ENCODE assay signal across 21 cellular contexts in the genomic region with DNA sequence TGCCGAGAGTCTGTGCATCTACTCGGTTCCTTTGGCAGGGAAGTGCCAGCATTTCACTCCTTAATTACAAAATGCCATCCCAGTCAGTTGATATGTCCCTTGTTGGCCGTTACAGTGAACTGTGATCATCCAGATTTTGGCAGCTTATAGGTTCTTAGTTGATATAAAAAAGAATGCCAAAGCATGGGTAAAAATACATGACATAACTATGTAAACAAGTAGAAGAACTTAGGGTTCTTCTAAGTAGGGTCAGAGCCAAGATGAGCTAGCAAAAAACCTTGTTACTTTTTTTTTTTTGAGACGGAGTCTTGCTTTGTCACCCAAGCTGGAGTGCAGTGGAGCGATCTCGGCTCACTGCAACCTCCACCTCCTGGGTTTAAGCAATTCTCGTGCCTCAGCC.
A peak's percentile ranks its signal among the peaks of the same experiment; 100 is the strongest.
DNase-seq lines count a peak whose midpoint lies in the region; ATAC-seq and TF ChIP-seq lines count a peak whose summit lies in the region.
"Had no signal": no experiment of that assay in that cellular context is flagged by ENCODE, and none has a peak within 500 bp of the region (broad histone marks: within the 10 kb centered on the region; RNA-seq: fewer than 3 reads in every experiment).

No MANE protein-coding gene starts in this region.

- intact Hi-C loops in left ventricle myocardium inferior (cut with micrococcal nuclease) = no loop called here
- intact Hi-C loops in gastrocnemius medialis (cut with DNase I; ENCODE audit: low total_unique reads) = loop anchor here (5.0 kb wide), 3 partner anchors 42 to 77 kb away; partner anchors contain the start of gene UBE4B
- intact Hi-C loops in natural killer cell (cut with micrococcal nuclease) = no loop called here

- peaks cover 44% of the 10 kb centered on the region for H3K36me3 Mint-ChIP-seq in stimulated activated naive CD8-positive, alpha-beta T cell treated with anti-CD3 and anti-CD28 coated beads, Interleukin-15, Interleukin-2, amounts not matched to agents 100 ng/mL and 50 ng/mL, for 24 hours (ENCODE audit: low read depth)
- peaks cover 21% of the 10 kb centered on the region for H3K36me3 Mint-ChIP-seq in natural killer cell
- peaks cover 76% of the 10 kb centered on the region for H3K36me3 Mint-ChIP-seq in activated T-helper 17 cell treated with anti-CD3 and anti-CD28 coated beads, Interleukin-2, amount 50 U/mL, for 72 hours (ENCODE audit: low read depth)
- peaks cover 72% of the 10 kb centered on the region for H3K36me3 Mint-ChIP-seq in activated T-cell treated with anti-CD3 and anti-CD28 coated beads, Interleukin-2, amount 50 U/mL, for 24 hours (ENCODE audit: low read depth)

- no peaks in the 10 kb centered on the region for H3K9me3 ChIP-seq in left ventricle myocardium inferior (replicated peaks)
- no peaks in the 10 kb centered on the region for H3K9me3 ChIP-seq in gastrocnemius medialis
- H3K9me3 ChIP-seq: Peyer's patch had no signal

- no peak for TF ChIP-seq POLR2A in gastrocnemius medialis (IDR thresholded peaks at IDR 0.05)

- ATAC-seq in stimulated activated naive CD8-positive, alpha-beta T cell treated with anti-CD3 and anti-CD28 coated beads, Interleukin-15, amount 100 ng/mL, for 72 hours = no peak
- peak in 1 of 2 donors; percentile 30 for ATAC-seq in gastrocnemius medialis
- ATAC-seq in natural killer cell = no peak
- ATAC-seq in HG03045 (IDR thresholded peaks at IDR 0.05; ENCODE audit: unreplicated experiment) = no peak
- no peak for ATAC-seq in activated T-helper 17 cell treated with anti-CD3 and anti-CD28 coated beads, Interleukin-2, amount 50 U/mL, for 72 hours (replicated peaks)

- TF ChIP-seq CTCF in left ventricle myocardium inferior (IDR thresholded peaks at IDR 0.05; ENCODE audit: borderline replicate concordance) (no peak), gastrocnemius medialis (IDR thresholded peaks at IDR 0.05 in 4 of 5, conservative IDR thresholded peaks at IDR 0.05 in 1 of 5) (no peak), natural killer cell (IDR thresholded peaks at IDR 0.05) (no peak)

- no peaks in the 10 kb centered on the region for H3K27me3 ChIP-seq in left ventricle myocardium inferior (ENCODE audit: low read depth)
- H3K27me3 ChIP-seq in gastrocnemius medialis = no peaks in the 10 kb centered on the region
- H3K27me3 ChIP-seq: hepatocyte, Peyer's patch had no signal

- H3K4me3 ChIP-seq in left ventricle myocardium inferior (peak overlapping the region; percentile 42), gastrocnemius medialis (no peak overlapping the region)
- H3K4me3 ChIP-seq: hepatocyte, Peyer's patch had no signal

- DNase-seq in stimulated activated naive CD8-positive, alpha-beta T cell treated with anti-CD3 and anti-CD28 coated beads, Interleukin-15, amount 100 ng/mL, for 72 hours = no peak
- DNase-seq in left ventricle myocardium inferior = no peak
- no peak for DNase-seq in gastrocnemius medialis
- no peak for DNase-seq in natural killer cell
- DNase-seq in activated T-cell treated with anti-CD3 and anti-CD28 coated beads, Interleukin-2, amount 50 U/mL, for 24 hours = no peak
- DNase-seq: activated CD4-positive, alpha-beta T cell treated with anti-CD3 and anti-CD28 coated beads, Interleukin-2, amount 10 ng/mL, durations not matched to agents 7 days and 5 days; activated naive CD4-positive, alpha-beta T cell treated with anti-CD3 and anti-CD28 coated beads for 36 hours; DMS79; effector CD4-positive, alpha-beta T cell; Kasumi-1; NCI-H1105 treated with DMSO at 0.1 percent for 48 hours; NCI-H774; Peyer's patch; stimulated activated CD4-positive, alpha-beta T cell treated with anti-CD3 and anti-CD28 coated beads, Interleukin-4, amount 100 ng/mL, for 4 hours; stimulated activated CD8-positive, alpha-beta memory T cell treated with anti-CD3 and anti-CD28 coated beads, Interleukin-4, amount 100 ng/mL, for 48 hours had no signal

- H3K36me3 ChIP-seq in left ventricle myocardium inferior (peaks cover 37% of the 10 kb centered on the region), gastrocnemius medialis (peaks cover 0 to 31% of the 10 kb centered on the region in 2 donors)

- H3K4me3 Mint-ChIP-seq in stimulated activated naive CD8-positive, alpha-beta T cell treated with anti-CD3 and anti-CD28 coated beads, Interleukin-15, Interleukin-2, amounts not matched to agents 100 ng/mL and 50 ng/mL, for 24 hours = no peak overlapping the region
- H3K4me3 Mint-ChIP-seq in stimulated activated naive CD8-positive, alpha-beta T cell treated with anti-CD3 and anti-CD28 coated beads, Interleukin-15, amount 100 ng/mL, for 72 hours = no peak overlapping the region
- H3K4me3 Mint-ChIP-seq in natural killer cell = no peak overlapping the region
- H3K4me3 Mint-ChIP-seq in activated T-helper 17 cell treated with anti-CD3 and anti-CD28 coated beads, Interleukin-2, amount 50 U/mL, for 72 hours = no peak overlapping the region
- H3K4me3 Mint-ChIP-seq in activated T-cell treated with anti-CD3 and anti-CD28 coated beads, Interleukin-2, amount 50 U/mL, for 24 hours = no peak overlapping the region
- H3K4me3 Mint-ChIP-seq: activated CD4-positive, alpha-beta T cell treated with anti-CD3 and anti-CD28 coated beads, Interleukin-2, amount 10 ng/mL, durations not matched to agents 7 days and 5 days; activated naive CD4-positive, alpha-beta T cell treated with anti-CD3 and anti-CD28 coated beads for 36 hours; brain; type B pancreatic cell had no signal

- peaks cover 45% of the 10 kb centered on the region for H3K4me1 ChIP-seq in left ventricle myocardium inferior
- H3K4me1 ChIP-seq in gastrocnemius medialis = peaks cover 28 to 36% of the 10 kb centered on the region in 2 donors

- H3K4me1 Mint-ChIP-seq in stimulated activated naive CD8-positive, alpha-beta T cell treated with anti-CD3 and anti-CD28 coated beads, Interleukin-15, Interleukin-2, amounts not matched to agents 100 ng/mL and 50 ng/mL, for 24 hours (ENCODE audit: low read depth) = no peaks in the 10 kb centered on the region
- no peaks in the 10 kb centered on the region for H3K4me1 Mint-ChIP-seq in stimulated activated naive CD8-positive, alpha-beta T cell treated with anti-CD3 and anti-CD28 coated beads, Interleukin-15, amount 100 ng/mL, for 72 hours
- H3K4me1 Mint-ChIP-seq in natural killer cell = peaks cover 8 to 11% of the 10 kb centered on the region in 2 donors
- no peaks in the 10 kb centered on the region for H3K4me1 Mint-ChIP-seq in activated T-helper 17 cell treated with anti-CD3 and anti-CD28 coated beads, Interleukin-2, amount 50 U/mL, for 72 hours
- H3K4me1 Mint-ChIP-seq in activated T-cell treated with anti-CD3 and anti-CD28 coated beads, Interleukin-2, amount 50 U/mL, for 24 hours (ENCODE audit: low read depth) = no peaks in the 10 kb centered on the region

- H3K9me3 Mint-ChIP-seq in stimulated activated naive CD8-positive, alpha-beta T cell treated with anti-CD3 and anti-CD28 coated beads, Interleukin-15, Interleukin-2, amounts not matched to agents 100 ng/mL and 50 ng/mL, for 24 hours = no peaks in the 10 kb centered on the region
- H3K9me3 Mint-ChIP-seq in stimulated activated naive CD8-positive, alpha-beta T cell treated with anti-CD3 and anti-CD28 coated beads, Interleukin-15, amount 100 ng/mL, for 72 hours = no peaks in the 10 kb centered on the region
- no peaks in the 10 kb centered on the region for H3K9me3 Mint-ChIP-seq in natural killer cell
- no peaks in the 10 kb centered on the region for H3K9me3 Mint-ChIP-seq in activated T-helper 17 cell treated with anti-CD3 and anti-CD28 coated beads, Interleukin-2, amount 50 U/mL, for 72 hours
- H3K9me3 Mint-ChIP-seq in activated T-cell treated with anti-CD3 and anti-CD28 coated beads, Interleukin-2, amount 50 U/mL, for 24 hours = no peaks in the 10 kb centered on the region
- H3K9me3 Mint-ChIP-seq: activated CD4-positive, alpha-beta T cell treated with anti-CD3 and anti-CD28 coated beads, Interleukin-2, amount 10 ng/mL, durations not matched to agents 7 days and 5 days; activated naive CD4-positive, alpha-beta T cell treated with anti-CD3 and anti-CD28 coated beads for 36 hours; brain; type B pancreatic cell had no signal

- in situ Hi-C loops in gastrocnemius medialis (cut with MboI; ENCODE audit: low sequenced_read_pairs in 4 of 4) = no loop called here

- H3K27ac ChIP-seq in left ventricle myocardium inferior (replicated peaks) = peak overlapping the region; percentile 85
- peak overlapping the region; percentile 79 to 90 (median 87) for H3K27ac ChIP-seq in gastrocnemius medialis

- no peaks in the 10 kb centered on the region for H3K27me3 Mint-ChIP-seq in stimulated activated naive CD8-positive, alpha-beta T cell treated with anti-CD3 and anti-CD28 coated beads, Interleukin-15, Interleukin-2, amounts not matched to agents 100 ng/mL and 50 ng/mL, for 24 hours
- no peaks in the 10 kb centered on the region for H3K27me3 Mint-ChIP-seq in stimulated activated naive CD8-positive, alpha-beta T cell treated with anti-CD3 and anti-CD28 coated beads, Interleukin-15, amount 100 ng/mL, for 72 hours
- no peaks in the 10 kb centered on the region for H3K27me3 Mint-ChIP-seq in natural killer cell (ENCODE audit: low read depth in 2 of 2)
- H3K27me3 Mint-ChIP-seq in activated T-helper 17 cell treated with anti-CD3 and anti-CD28 coated beads, Interleukin-2, amount 50 U/mL, for 72 hours = no peaks in the 10 kb centered on the region
- H3K27me3 Mint-ChIP-seq in activated T-cell treated with anti-CD3 and anti-CD28 coated beads, Interleukin-2, amount 50 U/mL, for 24 hours = no peaks in the 10 kb centered on the region
- H3K27me3 Mint-ChIP-seq: activated CD4-positive, alpha-beta T cell treated with anti-CD3 and anti-CD28 coated beads, Interleukin-2, amount 10 ng/mL, durations not matched to agents 7 days and 5 days; brain; type B pancreatic cell had no signal

- H3K27ac Mint-ChIP-seq in stimulated activated naive CD8-positive, alpha-beta T cell treated with anti-CD3 and anti-CD28 coated beads, Interleukin-15, Interleukin-2, amounts not matched to agents 100 ng/mL and 50 ng/mL, for 24 hours = peak overlapping the region; percentile 11
- H3K27ac Mint-ChIP-seq in stimulated activated naive CD8-positive, alpha-beta T cell treated with anti-CD3 and anti-CD28 coated beads, Interleukin-15, amount 100 ng/mL, for 72 hours = no peak overlapping the region
- no peak overlapping the region for H3K27ac Mint-ChIP-seq in natural killer cell
- no peak overlapping the region for H3K27ac Mint-ChIP-seq in activated T-helper 17 cell treated with anti-CD3 and anti-CD28 coated beads, Interleukin-2, amount 50 U/mL, for 72 hours
- H3K27ac Mint-ChIP-seq in activated T-cell treated with anti-CD3 and anti-CD28 coated beads, Interleukin-2, amount 50 U/mL, for 24 hours = no peak overlapping the region
- H3K27ac Mint-ChIP-seq: activated CD4-positive, alpha-beta T cell treated with anti-CD3 and anti-CD28 coated beads, Interleukin-2, amount 10 ng/mL, durations not matched to agents 7 days and 5 days; activated naive CD4-positive, alpha-beta T cell treated with anti-CD3 and anti-CD28 coated beads for 36 hours; type B pancreatic cell had no signal
